Comparison of ENCODE assay signal across 20 cellular contexts in genomic region chr11:47331454-47332302, GRCh38. TPM values are rescaled to one million over a fixed set of nuclear protein-coding genes. Genes with fewer than 3 reads are reported as not detected.
DNase-seq lines count a peak whose midpoint lies in the region; FAIRE-seq and TF ChIP-seq lines count a peak whose summit lies in the region.
"Had no signal": no experiment of that assay in that cellular context is flagged by ENCODE, and none has a peak within 500 bp of the region (broad histone marks: within the 10 kb centered on the region; RNA-seq: fewer than 3 reads in every experiment).

No MANE protein-coding gene starts in this region.

- H3K9ac ChIP-seq in mucosa of stomach (ENCODE audit: low read length), result peak overlapping the region; percentile 46

- TF ChIP-seq CTCF in C4-2B (conservative IDR thresholded peaks at IDR 0.05), result no peak
- TF ChIP-seq CTCF in coronary artery (IDR thresholded peaks at IDR 0.05), result no peak
- TF ChIP-seq CTCF in WERI-Rb-1 (IDR thresholded peaks at IDR 0.05; ENCODE audit: low read depth, low read length), result no peak

- H3K9me3 ChIP-seq in mucosa of stomach (ENCODE audit: control insufficient read depth, low read length), result no peaks in the 10 kb centered on the region
- H3K9me3 ChIP-seq in WERI-Rb-1 (ENCODE audit: severe bottlenecking), result no peaks in the 10 kb centered on the region
- H3K9me3 ChIP-seq: BE2C, testis had no signal

- H3K36me3 ChIP-seq in H7 (replicated peaks; ENCODE audit: control insufficient read depth, insufficient read depth, low read length) (peaks cover 6% of the 10 kb centered on the region), mucosa of stomach (ENCODE audit: control insufficient read depth, insufficient read depth, low read length) (peaks cover 18% of the 10 kb centered on the region), WERI-Rb-1 (peaks cover 30% of the 10 kb centered on the region)
- H3K36me3 ChIP-seq: BE2C had no signal

- H3K27me3 ChIP-seq in H7 (ENCODE audit: control insufficient read depth, insufficient read depth, low read length), result no peaks in the 10 kb centered on the region
- no peaks in the 10 kb centered on the region for H3K27me3 ChIP-seq in mucosa of stomach (ENCODE audit: control insufficient read depth, insufficient read depth, low read length)
- H3K27me3 ChIP-seq in WERI-Rb-1 (ENCODE audit: insufficient read depth, low read depth, severe bottlenecking), result no peaks in the 10 kb centered on the region
- H3K27me3 ChIP-seq: BE2C, testis had no signal

- H3K4me1 ChIP-seq in mucosa of stomach (ENCODE audit: control insufficient read depth, insufficient read depth, low read length), result peaks cover 42% of the 10 kb centered on the region
- H3K4me1 ChIP-seq: BE2C, testis had no signal

- DNase-seq in H7 (peak; percentile 54), coronary artery (ENCODE audit: low spot score) (peak; percentile 62), GM19239 (ENCODE audit: insufficient read length, low spot score) (no peak), WERI-Rb-1 (no peak)
- no peak for DNase-seq in stimulated activated CD8-positive, alpha-beta memory T cell treated with anti-CD3 and anti-CD28 coated beads, Interleukin-4, amount 100 ng/mL, for 48 hours
- DNase-seq: BE2C; HFFc6; Kasumi-1; NCI-H1105 treated with DMSO at 0.1 percent for 48 hours; NCI-H526 treated with DMSO at 0.1 percent for 48 hours; stimulated activated CD4-positive, alpha-beta T cell treated with anti-CD3 and anti-CD28 coated beads, Interleukin-4, amount 100 ng/mL, for 1 hour; testis had no signal

- H3K27ac ChIP-seq in C4-2B (peak overlapping the region; percentile 6; the same call in 1 of the 2 replicates), coronary artery (no peak overlapping the region), WERI-Rb-1 (no peak overlapping the region)
- H3K27ac ChIP-seq: testis had no signal

- H3K4me3 ChIP-seq in H7 (ENCODE audit: insufficient read depth, low read depth, low read length) (no peak overlapping the region), coronary artery (no peak overlapping the region), mucosa of stomach (ENCODE audit: low read length) (no peak overlapping the region), WERI-Rb-1 (ENCODE audit: low read depth, low read length) (no peak overlapping the region)
- H3K4me3 ChIP-seq: testis had no signal

- no peak for FAIRE-seq in GM19239 (lab: Jason Lieb, UNC)
- FAIRE-seq: endometrium, GM12892 had no signal

RNA-seq across cellular contexts. Expression of gene MYBPC3, which starts 20.8 kb away (rescaled TPM):
- not detected in 2 replicates for total RNA-seq in H7 (2014; rRNA removed; shearing (Covaris generic))
- total RNA-seq: activated T-helper 17 cell treated with anti-CD3 and anti-CD28 coated beads, Interleukin-2, amount 50 U/mL, for 72 hours; HFFc6; mucosa of gallbladder; osteocyte; T-helper 2 cell treated with Interferon-gamma antibody and Interleukin-4, amounts not matched to agents 100 ng/mL and 5 ng/mL, for 36 hours had no signal

RNA-seq across cellular contexts. Expression of gene SPI1, which starts 46.7 kb away (rescaled TPM):
- 0.42 and 0.81 TPM in 2 replicates for total RNA-seq in H7 (2014; rRNA removed; shearing (Covaris generic))
- total RNA-seq: HFFc6; osteocyte; T-helper 2 cell treated with Interferon-gamma antibody and Interleukin-4, amounts not matched to agents 100 ng/mL and 5 ng/mL, for 36 hours had no signal

Comparison
In these comparisons a context has a peak if more than half of its experiments do, and no peak if none do; other contexts are left out.
1. DNase-seq: peak in H7 (single experiment) and coronary artery (single experiment); none in GM19239 (single experiment), WERI-Rb-1 (single experiment) and stimulated activated CD8-positive, alpha-beta memory T cell treated with anti-CD3 and anti-CD28 coated beads, Interleukin-4, amount 100 ng/mL, for 48 hours (single experiment).